In the genomic region with DNA sequence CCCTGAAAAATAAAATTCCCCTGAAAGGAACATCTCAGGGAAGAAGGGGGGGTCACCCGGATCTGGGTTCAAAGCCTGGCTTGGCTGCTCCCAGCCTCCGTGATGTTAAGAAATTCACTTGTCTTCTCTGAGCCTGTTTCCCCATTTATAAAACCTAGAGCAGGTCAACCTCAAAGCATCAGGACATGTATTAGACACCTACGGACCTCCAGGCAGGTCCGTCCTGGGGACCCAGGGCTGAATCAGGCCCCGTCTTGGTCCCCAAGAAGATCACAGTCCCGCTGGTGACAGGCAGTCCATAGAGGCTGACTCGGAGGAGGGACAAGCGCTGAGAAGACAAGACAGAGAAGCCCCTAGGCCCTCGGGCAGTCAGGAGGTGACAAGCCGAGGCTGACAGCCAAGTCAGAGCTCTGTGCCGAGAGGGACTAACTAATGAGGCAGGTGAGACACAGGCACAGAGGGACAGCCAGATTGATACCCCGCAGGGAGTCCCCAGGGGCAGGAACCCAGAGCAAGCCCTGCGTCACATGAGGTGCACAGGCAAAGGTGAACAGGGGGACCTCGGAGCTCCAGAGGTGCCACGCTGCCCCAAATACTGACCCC, we compare ENCODE assay signal across 21 cellular contexts. TPM values are rescaled to one million over a fixed set of nuclear protein-coding genes. Genes with fewer than 3 reads are reported as not detected.
"Had no signal": no experiment of that assay in that cellular context is flagged by ENCODE, and none has a peak within 500 bp of the region (broad histone marks: within the 10 kb centered on the region; RNA-seq: fewer than 3 reads in every experiment).

No MANE protein-coding gene starts in this region.

- H3K9ac ChIP-seq: parathyroid adenoma had no signal

- H3K79me2 ChIP-seq: parathyroid adenoma had no signal

- H3K4me3 Mint-ChIP-seq: activated CD4-positive, alpha-beta T cell treated with anti-CD3 and anti-CD28 coated beads, Interleukin-2, amount 10 ng/mL, durations not matched to agents 24 days and 14 days; activated naive CD8-positive, alpha-beta T cell; activated T-cell treated with anti-CD3 and anti-CD28 coated beads, Interleukin-2, amount 50 U/mL, for 72 hours; immature natural killer cell; stimulated activated memory B cell treated with anti-CD40 and anti-IgM and Interleukin-4, amounts not matched to agents 10 μg/mL and 1 μg/mL and 100 μg/mL, for 72 hours had no signal

- ATAC-seq: activated T-cell treated with anti-CD3 and anti-CD28 coated beads, Interleukin-2, amount 50 U/mL, for 72 hours; foreskin keratinocyte; stimulated activated memory B cell treated with anti-CD40 and anti-IgM and Interleukin-4, amounts not matched to agents 10 μg/mL and 1 μg/mL and 100 μg/mL, for 72 hours had no signal

- H3K27me3 ChIP-seq: uterus had no signal

- H3K36me3 Mint-ChIP-seq: activated naive CD8-positive, alpha-beta T cell; immature natural killer cell; stimulated activated memory B cell treated with anti-CD40 and anti-IgM and Interleukin-4, amounts not matched to agents 10 μg/mL and 1 μg/mL and 100 μg/mL, for 72 hours had no signal

- H3K4me1 ChIP-seq: parathyroid adenoma, uterus had no signal

- H3K4me3 ChIP-seq: tibial nerve, uterus had no signal

- H3K27ac Mint-ChIP-seq: activated CD4-positive, alpha-beta T cell treated with anti-CD3 and anti-CD28 coated beads, Interleukin-2, amount 10 ng/mL, durations not matched to agents 24 days and 14 days; activated naive CD8-positive, alpha-beta T cell; activated T-cell treated with anti-CD3 and anti-CD28 coated beads, Interleukin-2, amount 50 U/mL, for 72 hours; immature natural killer cell; stimulated activated memory B cell treated with anti-CD40 and anti-IgM and Interleukin-4, amounts not matched to agents 10 μg/mL and 1 μg/mL and 100 μg/mL, for 72 hours had no signal

- H3K4me1 Mint-ChIP-seq: activated CD4-positive, alpha-beta T cell treated with anti-CD3 and anti-CD28 coated beads, Interleukin-2, amount 10 ng/mL, durations not matched to agents 24 days and 14 days; immature natural killer cell; stimulated activated memory B cell treated with anti-CD40 and anti-IgM and Interleukin-4, amounts not matched to agents 10 μg/mL and 1 μg/mL and 100 μg/mL, for 72 hours had no signal

- H3K9me3 ChIP-seq: tibial nerve, uterus had no signal

- H3K36me3 ChIP-seq: brain microvascular endothelial cell, tibial nerve, uterus had no signal

- H3K27ac ChIP-seq: brain microvascular endothelial cell, foreskin keratinocyte, parathyroid adenoma, tibial nerve, uterus had no signal

- H2AFZ ChIP-seq: parathyroid adenoma had no signal

- DNase-seq: activated CD4-positive, alpha-beta T cell treated with anti-CD3 and anti-CD28 coated beads, Interleukin-2, amount 10 ng/mL, durations not matched to agents 24 days and 14 days; activated CD4-positive, CD25-positive, alpha-beta regulatory T cell; activated CD8-positive, alpha-beta memory T cell treated with anti-CD3 and anti-CD28 coated beads, Interleukin-2, amount 50 U/mL, for 48 hours; activated gamma-delta T cell treated with Interleukin-2 at 50 U/mL for 16 hours; activated T-cell treated with anti-CD3 and anti-CD28 coated beads, Interleukin-2, amount 50 U/mL, for 72 hours; amygdala; brain microvascular endothelial cell; cerebellar nuclear complex; effector memory CD4-positive, alpha-beta T cell; foreskin keratinocyte; immature natural killer cell; stimulated activated CD4-positive, alpha-beta T cell treated with anti-CD3 and anti-CD28 coated beads, Interleukin-2, amount 100 ng/mL, for 48 hours; uterus had no signal

- H3K9me3 Mint-ChIP-seq: activated CD4-positive, alpha-beta T cell treated with anti-CD3 and anti-CD28 coated beads, Interleukin-2, amount 10 ng/mL, durations not matched to agents 24 days and 14 days; activated T-cell treated with anti-CD3 and anti-CD28 coated beads, Interleukin-2, amount 50 U/mL, for 72 hours; immature natural killer cell; stimulated activated memory B cell treated with anti-CD40 and anti-IgM and Interleukin-4, amounts not matched to agents 10 μg/mL and 1 μg/mL and 100 μg/mL, for 72 hours had no signal

- FAIRE-seq: TTC549 had no signal

RNA-seq across cellular contexts. Expression of a gene that starts 2.9 kb away (rescaled TPM):
- total RNA-seq: activated CD4-positive, alpha-beta T cell treated with anti-CD3 and anti-CD28 coated beads, Interleukin-2, amount 10 ng/mL, durations not matched to agents 24 days and 14 days; activated T-cell treated with anti-CD3 and anti-CD28 coated beads, Interleukin-2, amount 50 U/mL, for 72 hours; foreskin keratinocyte; lower leg skin; subcutaneous adipose tissue; T-helper 2 cell treated with Interferon-gamma antibody and Interleukin-4, amounts not matched to agents 100 ng/mL and 5 ng/mL, for 36 hours; tibial nerve; uterus had no signal
- polyA plus RNA-seq: foreskin keratinocyte, immature natural killer cell had no signal
